11 cellular contexts compared by ENCODE assay signal in genomic region chr13:21034602-21035190, GRCh38. TPM values are rescaled to one million over a fixed set of nuclear protein-coding genes. Genes with fewer than 3 reads are reported as not detected.
DNase-seq lines count a peak whose midpoint lies in the region; ATAC-seq, FAIRE-seq and TF ChIP-seq lines count a peak whose summit lies in the region.
"Had no signal": no experiment of that assay in that cellular context is flagged by ENCODE, and none has a peak within 500 bp of the region (broad histone marks: within the 10 kb centered on the region; RNA-seq: fewer than 3 reads in every experiment).

No MANE protein-coding gene starts in this region.

- no peak for TF ChIP-seq POLR2A in HepG2 (IDR thresholded peaks at IDR 0.05; ENCODE audit: insufficient read depth in 1 of 2, low read depth in 2 of 2, low read length in 2 of 2)

- no peaks in the 10 kb centered on the region for H3K27me3 ChIP-seq in liver (ENCODE audit: control insufficient read depth in 4 of 4, insufficient read depth in 4 of 4, low read length in 3 of 4)
- H3K27me3 ChIP-seq in HepG2 (ENCODE audit: control insufficient read depth in 1 of 2, insufficient read depth in 2 of 2, low read length in 2 of 2), result no peaks in the 10 kb centered on the region
- H3K27me3 ChIP-seq in CD4-positive, alpha-beta memory T cell (ENCODE audit: insufficient read depth, low read length), result no peaks in the 10 kb centered on the region

- TF ChIP-seq CTCF in liver (IDR thresholded peaks at IDR 0.05; ENCODE audit: low read depth, low read length, missing input control) (no peak), HepG2 (CRISPR knock-in tag; IDR thresholded peaks at IDR 0.05) (no peak), choroid plexus epithelial cell (conservative IDR thresholded peaks at IDR 0.05; ENCODE audit: low read depth, low read length) (peak; percentile 61)

- TF ChIP-seq EP300 in HepG2 (IDR thresholded peaks at IDR 0.05; ENCODE audit: low read depth in 2 of 2, low read length in 2 of 2) (no peak), HepG2 (CRISPR knock-in tag; IDR thresholded peaks at IDR 0.05; ENCODE audit: borderline replicate concordance) (no peak)

- H3K27ac ChIP-seq in liver (ENCODE audit: low read depth in 1 of 2, low read length in 2 of 2), result peak overlapping the region in 1 of 2 donors; percentile 15
- no peak overlapping the region for H3K27ac ChIP-seq in HepG2 (ENCODE audit: extremely low read length, insufficient read depth, low read length)
- no peak overlapping the region for H3K27ac ChIP-seq in CD4-positive, alpha-beta memory T cell (ENCODE audit: low read depth, low read length)

- no peak for FAIRE-seq in HepG2 (lab: Jason Lieb, UNC)
- FAIRE-seq: keratinocyte had no signal

- TF ChIP-seq RAD21 in liver (IDR thresholded peaks at IDR 0.05), result peak; percentile 26 to 40
- no peak for TF ChIP-seq RAD21 in HepG2 (CRISPR knock-in tag; IDR thresholded peaks at IDR 0.05)

- H3K4me1 ChIP-seq in liver (ENCODE audit: control insufficient read depth in 4 of 4, insufficient read depth in 4 of 4, low read length in 3 of 4) (peaks cover 8 to 25% (median 11%) of the 10 kb centered on the region in 4 donors), HepG2 (ENCODE audit: insufficient read depth, low read length) (peaks cover 17% of the 10 kb centered on the region)
- peaks cover 10% of the 10 kb centered on the region for H3K4me1 ChIP-seq in CD4-positive, alpha-beta memory T cell (ENCODE audit: insufficient read depth, low read length)

- H2AFZ ChIP-seq in HepG2 (ENCODE audit: low read length), result no peak overlapping the region

- ATAC-seq in HepG2 (no peak; the same call in 1 of the 3 replicates), HG02981 (IDR thresholded peaks at IDR 0.05; ENCODE audit: unreplicated experiment) (no peak)

- no peaks in the 10 kb centered on the region for H3K9me3 ChIP-seq in liver (ENCODE audit: control insufficient read depth in 4 of 4, low read length in 3 of 4)
- H3K9me3 ChIP-seq in HepG2 (ENCODE audit: low read length), result no peaks in the 10 kb centered on the region
- no peaks in the 10 kb centered on the region for H3K9me3 ChIP-seq in CD4-positive, alpha-beta memory T cell (ENCODE audit: control insufficient read depth in 1 of 2, low read length in 2 of 2)

- peaks cover 27% of the 10 kb centered on the region for H4K20me1 ChIP-seq in HepG2 (ENCODE audit: insufficient read depth, low read length)

- H3K27me3 Mint-ChIP-seq in CD4-positive, alpha-beta memory T cell, result no peaks in the 10 kb centered on the region
- H3K27me3 Mint-ChIP-seq: IgD-negative memory B cell had no signal

- WGBS in liver, result 73% methylated on average over 8 of the region's 8 CpGs
- 88% methylated on average over 8 of the region's 8 CpGs for WGBS in HepG2 (ENCODE audit: low lambda C conversion rate)

- H3K4me3 Mint-ChIP-seq in CD4-positive, alpha-beta memory T cell, result no peak overlapping the region
- H3K4me3 Mint-ChIP-seq: IgD-negative memory B cell had no signal

- peaks cover 0 to 7% (median 0%) of the 10 kb centered on the region in 8 donors for H3K9me3 Mint-ChIP-seq in CD4-positive, alpha-beta memory T cell
- H3K9me3 Mint-ChIP-seq: IgD-negative memory B cell had no signal

- peaks cover 82% of the 10 kb centered on the region for H3K79me2 ChIP-seq in HepG2 (ENCODE audit: insufficient read depth, low read length)

- no peak overlapping the region for H3K4me3 ChIP-seq in liver (ENCODE audit: low read depth in 1 of 3, low read length in 3 of 3)
- no peak overlapping the region for H3K4me3 ChIP-seq in HepG2 (replicated peaks in 1 of 3; ENCODE audit: insufficient read depth in 1 of 3, low read depth in 2 of 3, low read length in 3 of 3)
- no peak overlapping the region for H3K4me3 ChIP-seq in choroid plexus epithelial cell (ENCODE audit: low read depth, low read length)
- no peak overlapping the region for H3K4me3 ChIP-seq in CD4-positive, alpha-beta memory T cell (ENCODE audit: low read length in 2 of 2)

- DNase-seq in HepG2 (ENCODE audit: low spot score), result no peak
- peak; percentile 62 for DNase-seq in choroid plexus epithelial cell (ENCODE audit: low read depth)
- DNase-seq in lung microvascular endothelial cell (ENCODE audit: low read depth in 2 of 2), result peak; percentile 74 to 87
- no peak for DNase-seq in CD4-positive, alpha-beta memory T cell
- no peak for DNase-seq in COLO829 (ENCODE audit: low spot score)
- no peak for DNase-seq in NCI-H226
- DNase-seq: T-helper 1 cell had no signal

- peaks cover 8 to 17% (median 10%) of the 10 kb centered on the region in 4 donors for H3K4me1 Mint-ChIP-seq in CD4-positive, alpha-beta memory T cell

- no TSS peak for BruUV-seq in HepG2 (replicated peaks; lab: Mats Ljungman, UMichigan)

- H3K36me3 Mint-ChIP-seq in CD4-positive, alpha-beta memory T cell, result no peaks in the 10 kb centered on the region

- H3K9ac ChIP-seq in liver (ENCODE audit: low read depth in 1 of 2, low read length in 2 of 2) (no peak overlapping the region), HepG2 (ENCODE audit: insufficient read depth, low read depth, low read length) (no peak overlapping the region)

- in situ Hi-C loops in HepG2 (cut with HindIII; ENCODE audit: extremely low pct_ligation_motif_present, low pct_unique_long_range_greater_than_20kb), result no loop called here

- intact Hi-C loops in HepG2 (cut with micrococcal nuclease; ENCODE audit: unreplicated experiment), result no loop called here
- intact Hi-C loops in CD4-positive, alpha-beta memory T cell (cut with micrococcal nuclease), result no loop called here

- H3K4me2 ChIP-seq in HepG2 (ENCODE audit: low read depth, low read length), result no peak overlapping the region

- CTCF ChIA-PET in HepG2 (lab: Yijun Ruan, JAX; ENCODE audit: low intra/inter-chr PET ratio, low total read pairs), result no interaction called here
- CTCF ChIA-PET in CD4-positive, alpha-beta memory T cell (lab: Charles Lee; ENCODE audit: partially characterized antibody), result no interaction called here

- no peaks in the 10 kb centered on the region for H3K36me3 ChIP-seq in liver (ENCODE audit: control insufficient read depth in 4 of 4, insufficient read depth in 3 of 4, low read depth in 1 of 4, low read length in 3 of 4)
- peaks cover 3 to 21% of the 10 kb centered on the region in 2 experiments; a peak in 4 of 5 replicates for H3K36me3 ChIP-seq in HepG2 (replicated peaks in 1 of 2; ENCODE audit: control insufficient read depth in 1 of 2, insufficient read depth in 2 of 2, low read length in 2 of 2)
- no peaks in the 10 kb centered on the region for H3K36me3 ChIP-seq in CD4-positive, alpha-beta memory T cell (ENCODE audit: insufficient read depth, low read length)

- POLR2A ChIA-PET in HepG2 (lab: Yijun Ruan, JAX), result no interaction called here
- POLR2A ChIA-PET in CD4-positive, alpha-beta memory T cell (lab: Charles Lee; ENCODE audit: partially characterized antibody), result no interaction called here

- no peak overlapping the region for H3K27ac Mint-ChIP-seq in CD4-positive, alpha-beta memory T cell
- H3K27ac Mint-ChIP-seq: IgD-negative memory B cell had no signal

TF ChIP-seq in liver, 16 proteins besides CTCF, POLR2A, EP300 and RAD21 (continues in another document):
- TF ChIP-seq HNF4G (IDR thresholded peaks at IDR 0.05) (no peak), NR2F2 (IDR thresholded peaks at IDR 0.05) (no peak)

TF ChIP-seq in HepG2, 621 proteins besides CTCF, POLR2A, EP300 and RAD21 (continues in another document):
- TF ChIP-seq THAP8 (CRISPR knock-in tag; IDR thresholded peaks at IDR 0.05; ENCODE audit: borderline replicate concordance) (no peak), BATF2 (CRISPR knock-in tag; IDR thresholded peaks at IDR 0.05) (no peak), SNRNP70 (IDR thresholded peaks at IDR 0.05; ENCODE audit: low read depth, low read length) (no peak)

RNA-seq across cellular contexts. Expression of gene LATS2, which starts 26.7 kb away (rescaled TPM):
- 1 to 10 TPM; 4.1 to 7.0 TPM for total RNA-seq in liver
- 1 to 10 TPM; 1.6 to 4.7 TPM for polyA plus RNA-seq in liver
- total RNA-seq in HepG2 (2016; rRNA removed; fragmentation: Illumina TruSeq; extraction: Trizol), result 7.1 and 7.3 TPM in 2 replicates
- 1.7 and 1.8 TPM in 2 replicates for total RNA-seq in HepG2 (2016; cell fraction: cytosol; rRNA removed; fragmentation: Illumina TruSeq; extraction: Trizol; ENCODE audit: low read depth)
- total RNA-seq in HepG2 (2016; cell fraction: insoluble cytoplasmic fraction; rRNA removed; fragmentation: Illumina TruSeq; extraction: Trizol), result 7.0 and 7.2 TPM in 2 replicates
- total RNA-seq in HepG2 (2016; cell fraction: membrane; rRNA removed; fragmentation: Illumina TruSeq; extraction: Trizol), result 4.2 and 4.3 TPM in 2 replicates
- total RNA-seq in HepG2 (2016; cell fraction: nucleus; rRNA removed; fragmentation: Illumina TruSeq; extraction: Trizol), result 6.9 and 7.7 TPM in 2 replicates
- 8.5 and 9.1 TPM in 2 replicates for polyA plus RNA-seq in HepG2 (2011; rRNA removed)
- 6.4 and 10.3 TPM in 2 replicates for polyA plus RNA-seq in HepG2 (2011; cell fraction: cytosol; rRNA removed)
- polyA plus RNA-seq in HepG2 (2011; cell fraction: nucleus; rRNA removed), result 11.4 and 12.5 TPM in 2 replicates
- 10.4 and 11.8 TPM in 2 replicates for polyA plus RNA-seq in HepG2 (2012)
- 0.38 TPM in 2 replicates for polyA plus RNA-seq in HepG2 (2016; cell fraction: cytosol; fragmentation: Illumina TruSeq; extraction: Trizol; ENCODE audit: low read depth)
- 10.2 and 11.9 TPM in 2 replicates for polyA plus RNA-seq in HepG2 (2016; cell fraction: insoluble cytoplasmic fraction; fragmentation: Illumina TruSeq; extraction: Trizol; ENCODE audit: low read depth)
- 2.2 and 2.4 TPM in 2 replicates for polyA plus RNA-seq in HepG2 (2016; cell fraction: membrane; fragmentation: Illumina TruSeq; extraction: Trizol; ENCODE audit: low read depth)
- polyA plus RNA-seq in HepG2 (2016; cell fraction: nucleus; fragmentation: Illumina TruSeq; extraction: Trizol; ENCODE audit: insufficient read depth, low read depth), result 13.3 and 13.4 TPM in 2 replicates
- 11.2 and 18.2 TPM in 2 replicates for polyA minus RNA-seq in HepG2 (2011; rRNA and poly(A)+ RNA removed; ENCODE audit: low replicate concordance)
- 11.8 and 11.9 TPM in 2 replicates for polyA minus RNA-seq in HepG2 (2011; cell fraction: cytosol; rRNA and poly(A)+ RNA removed)
- polyA minus RNA-seq in HepG2 (2011; cell fraction: nucleus; rRNA and poly(A)+ RNA removed), result 10.8 and 11.6 TPM in 2 replicates
- total RNA-seq in lung microvascular endothelial cell, result 16.1 and 25.0 TPM in 2 replicates
- total RNA-seq in CD4-positive, alpha-beta memory T cell, result 1 to 10 TPM; 3.4 to 4.5 TPM
- polyA plus RNA-seq in CD4-positive, alpha-beta memory T cell, result under 1 TPM in 1 of 2 donors, not detected in 1; 0.25 TPM

Comparison
In these comparisons a context has a peak if more than half of its experiments do, and no peak if none do; other contexts are left out.
1. DNase-seq: peak in choroid plexus epithelial cell (single experiment) and lung microvascular endothelial cell (2 of 2); none in HepG2 (single experiment), CD4-positive, alpha-beta memory T cell (0 of 5), COLO829 (single experiment) and NCI-H226 (single experiment).